In the genomic region with DNA sequence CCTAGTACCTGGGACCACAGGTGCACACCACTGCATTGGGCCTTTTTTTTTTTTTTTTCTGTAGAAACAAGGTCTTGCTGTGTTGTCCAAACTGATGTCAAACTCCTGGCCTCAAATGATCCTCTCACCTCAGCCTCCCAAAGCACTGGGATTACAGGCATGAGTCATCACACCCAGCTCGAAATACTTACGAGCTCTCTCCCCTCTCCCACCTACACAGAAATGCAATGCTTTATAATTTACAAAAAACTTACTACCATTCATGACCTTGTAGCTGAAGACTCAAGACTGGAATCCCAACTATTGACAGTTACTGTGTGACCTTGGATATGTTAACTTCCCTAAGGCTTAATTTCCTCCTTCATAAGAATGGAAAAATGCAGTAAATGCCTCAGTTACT, we compare ENCODE assay signal across 19 cellular contexts.
"Had no signal": no experiment of that assay in that cellular context is flagged by ENCODE, and none has a peak within 500 bp of the region (broad histone marks: within the 10 kb centered on the region; RNA-seq: fewer than 3 reads in every experiment).

No MANE protein-coding gene starts in this region.

- H3K27ac Mint-ChIP-seq: activated naive CD8-positive, alpha-beta T cell treated with anti-CD3 and anti-CD28 coated beads for 36 hours; T-helper 2 cell treated with Interferon-gamma antibody and Interleukin-4, amounts not matched to agents 5 μg/mL and 100 μg/mL, for 36 hours had no signal

- H3K27me3 Mint-ChIP-seq: activated naive CD8-positive, alpha-beta T cell treated with anti-CD3 and anti-CD28 coated beads for 36 hours; naive B cell had no signal

- H3K9me3 Mint-ChIP-seq: activated naive CD8-positive, alpha-beta T cell treated with anti-CD3 and anti-CD28 coated beads for 36 hours; naive B cell; neural crest cell; T-helper 2 cell treated with Interferon-gamma antibody and Interleukin-4, amounts not matched to agents 5 μg/mL and 100 μg/mL, for 36 hours had no signal

- H3K4me3 Mint-ChIP-seq: activated naive CD8-positive, alpha-beta T cell treated with anti-CD3 and anti-CD28 coated beads for 36 hours; naive B cell; neural crest cell; T-helper 2 cell treated with Interferon-gamma antibody and Interleukin-4, amounts not matched to agents 5 μg/mL and 100 μg/mL, for 36 hours had no signal

- DNase-seq: activated CD4-positive, alpha-beta T cell treated with anti-CD3 and anti-CD28 coated beads, Interleukin-2, amount 50 U/mL, for 48 hours; activated gamma-delta T cell; activated naive CD8-positive, alpha-beta T cell treated with anti-CD3 and anti-CD28 coated beads for 36 hours; amygdala; body of pancreas; caudate nucleus; heart left ventricle; left lung; mammary epithelial cell; mucosa of descending colon; naive B cell; stimulated activated naive CD8-positive, alpha-beta T cell treated with anti-CD3 and anti-CD28 coated beads, Interleukin-15, Interleukin-2, amounts not matched to agents 100 U/mL and 50 U/mL, for 24 hours had no signal

- H3K36me3 Mint-ChIP-seq: naive B cell had no signal

- H3K9me3 ChIP-seq: body of pancreas, gastroesophageal sphincter, heart left ventricle, left lung, mucosa of descending colon, right atrium auricular region, tibial nerve, vagina had no signal

- ATAC-seq: body of pancreas; gastroesophageal sphincter; heart left ventricle; left lung; stimulated activated naive CD8-positive, alpha-beta T cell treated with anti-CD3 and anti-CD28 coated beads, Interleukin-15, Interleukin-2, amounts not matched to agents 100 U/mL and 50 U/mL, for 24 hours had no signal

- H3K27me3 ChIP-seq: body of pancreas, gastroesophageal sphincter, heart left ventricle, left lung, right atrium auricular region, tibial nerve, vagina had no signal

- H3K4me3 ChIP-seq: body of pancreas, coronary artery, gastroesophageal sphincter, heart left ventricle, left lung, mucosa of descending colon, right atrium auricular region, tibial nerve, vagina had no signal

- H3K27ac ChIP-seq: body of pancreas, coronary artery, gastroesophageal sphincter, heart left ventricle, left lung, right atrium auricular region, vagina had no signal

- H3K36me3 ChIP-seq: gastroesophageal sphincter, heart left ventricle, left lung, right atrium auricular region, tibial nerve, vagina had no signal
